ENCODE assay signal across 1 cellular context in the genomic region with DNA sequence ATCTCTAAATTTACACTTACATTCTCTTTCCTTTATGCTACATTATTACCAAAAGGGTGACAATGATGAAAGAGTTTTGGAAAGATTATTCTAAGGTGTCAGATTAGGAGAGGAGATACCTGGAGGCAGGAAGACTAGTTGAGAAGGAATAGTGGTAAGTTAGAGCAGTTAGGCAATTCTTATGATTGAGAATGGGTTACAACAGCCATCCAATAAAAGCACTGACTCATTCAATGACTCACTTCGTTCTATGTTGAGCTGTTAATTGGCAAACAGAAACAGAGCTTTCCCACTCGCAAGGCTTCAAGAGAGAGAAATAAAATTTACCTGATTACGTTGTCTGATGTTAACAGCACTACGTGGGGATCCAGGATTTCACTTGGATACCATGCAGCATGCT.
TF ChIP-seq lines count a peak whose summit lies in the region.

No MANE protein-coding gene starts in this region.

TF ChIP-seq in HEK293, 187 proteins besides CTCF, POLR2A, EP300 and RAD21 (continued from another document):
- TF ChIP-seq PRDM6 (tag by site-specific recombination; IDR thresholded peaks at IDR 0.05) (peak; percentile 56), PRDM1 (tag by site-specific recombination; IDR thresholded peaks at IDR 0.05) (peak; percentile 90), ZNF692 (tag by site-specific recombination; IDR thresholded peaks at IDR 0.05) (peak; percentile 48), ZNF830 (tag by site-specific recombination; IDR thresholded peaks at IDR 0.05; ENCODE audit: low read depth) (no peak), SCRT2 (tag by site-specific recombination; IDR thresholded peaks at IDR 0.05) (0 out of 2 replicates have a peak, but pooled peaks have one; percentile 31), ZBTB1 (tag by site-specific recombination; IDR thresholded peaks at IDR 0.05) (0 out of 2 replicates have a peak, but pooled peaks have one; percentile 18), SP3 (tag by site-specific recombination; IDR thresholded peaks at IDR 0.05) (peak; percentile 31), YY1 (tag by site-specific recombination; IDR thresholded peaks at IDR 0.05) (no peak), ZNF169 (tag by site-specific recombination; IDR thresholded peaks at IDR 0.05) (no peak), ZNF639 (tag by site-specific recombination; IDR thresholded peaks at IDR 0.05) (peak; percentile 86), KLF16 (tag by site-specific recombination; IDR thresholded peaks at IDR 0.05) (0 out of 2 replicates have a peak, but pooled peaks have one; percentile 26), HOXD13 (CRISPR knock-in tag; IDR thresholded peaks at IDR 0.05; ENCODE audit: borderline replicate concordance) (no peak), ZNF704 (tag by site-specific recombination; IDR thresholded peaks at IDR 0.05) (no peak)
- TF ChIP-seq, protein P1, sequence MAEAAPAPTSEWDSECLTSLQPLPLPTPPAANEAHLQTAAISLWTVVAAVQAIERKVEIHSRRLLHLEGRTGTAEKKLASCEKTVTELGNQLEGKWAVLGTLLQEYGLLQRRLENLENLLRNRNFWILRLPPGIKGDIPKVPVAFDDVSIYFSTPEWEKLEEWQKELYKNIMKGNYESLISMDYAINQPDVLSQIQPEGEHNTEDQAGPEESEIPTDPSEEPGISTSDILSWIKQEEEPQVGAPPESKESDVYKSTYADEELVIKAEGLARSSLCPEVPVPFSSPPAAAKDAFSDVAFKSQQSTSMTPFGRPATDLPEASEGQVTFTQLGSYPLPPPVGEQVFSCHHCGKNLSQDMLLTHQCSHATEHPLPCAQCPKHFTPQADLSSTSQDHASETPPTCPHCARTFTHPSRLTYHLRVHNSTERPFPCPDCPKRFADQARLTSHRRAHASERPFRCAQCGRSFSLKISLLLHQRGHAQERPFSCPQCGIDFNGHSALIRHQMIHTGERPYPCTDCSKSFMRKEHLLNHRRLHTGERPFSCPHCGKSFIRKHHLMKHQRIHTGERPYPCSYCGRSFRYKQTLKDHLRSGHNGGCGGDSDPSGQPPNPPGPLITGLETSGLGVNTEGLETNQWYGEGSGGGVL (tag by site-specific recombination; IDR thresholded peaks at IDR 0.05): peak; percentile 38; the same call in 1 of the 2 replicates
TF ChIP-seq in HEK293: peak in this region for 39.
